Comparison of ENCODE assay signal across 8 cellular contexts in genomic region chr1:74689800-74690696, GRCh38. TPM values are rescaled to one million over a fixed set of nuclear protein-coding genes. Genes with fewer than 3 reads are reported as not detected.
A peak's percentile ranks its signal among the peaks of the same experiment; 100 is the strongest.
DNase-seq lines count a peak whose midpoint lies in the region; ATAC-seq and TF ChIP-seq lines count a peak whose summit lies in the region.

No MANE protein-coding gene starts in this region.

- DNase-seq in CD4-positive, alpha-beta T cell = peak in 6 of 10 experiments; percentile 3 to 12 (median 8)
- peak; percentile 19 for DNase-seq in NCI-H510A (lab: John Stamatoyannopoulos, UW)
- peak; percentile 14 for DNase-seq in activated CD8-positive, alpha-beta memory T cell treated with anti-CD3 and anti-CD28 coated beads, Interleukin-2, amount 50 U/mL, for 24 hours (ENCODE audit: extremely low read depth)
- DNase-seq in foreskin keratinocyte = peak; percentile 11 to 37
- peak; percentile 55 for DNase-seq in prostate gland (ENCODE audit: low spot score)
- DNase-seq in activated CD4-positive, CD25-positive, alpha-beta regulatory T cell (lab: John Stamatoyannopoulos, UW) = no peak

- no peak overlapping the region for H3K27ac Mint-ChIP-seq in CD4-positive, alpha-beta T cell

- H3K4me3 ChIP-seq in prostate gland = no peak overlapping the region

- H3K27me3 ChIP-seq in CD4-positive, alpha-beta T cell (ENCODE audit: control insufficient read depth, insufficient read depth, low read length) = peaks cover 4% of the 10 kb centered on the region
- H3K27me3 ChIP-seq in foreskin keratinocyte (peaks cover 2% of the 10 kb centered on the region), prostate gland (replicated peaks; ENCODE audit: insufficient read depth) (no peaks in the 10 kb centered on the region)

- POLR2A ChIA-PET in CD4-positive, alpha-beta T cell (lab: Charles Lee) = no interaction called here

- H3K4me1 ChIP-seq in foreskin keratinocyte = no peaks in the 10 kb centered on the region
- H3K4me1 ChIP-seq in prostate gland (replicated peaks) = no peaks in the 10 kb centered on the region

- H3K36me3 ChIP-seq in prostate gland = no peaks in the 10 kb centered on the region

- intact Hi-C loops in CD4-positive, alpha-beta T cell (cut with DNase I, micrococcal nuclease) = loop anchor here in 1 of 2 experiments (1.0 kb wide), 1 partner anchor 43 kb away; the partner anchor contains the start of genes CRYZ and TYW3
- intact Hi-C loops in prostate gland (cut with DNase I) = no loop called here

- no peaks in the 10 kb centered on the region for H3K9me3 Mint-ChIP-seq in CD4-positive, alpha-beta T cell

- CTCF ChIA-PET in CD4-positive, alpha-beta T cell (lab: Charles Lee) = interaction anchor here (0.7 to 1.1 kb wide), 4 partner anchors 9 to 44 kb away, joined by 3 to 4 read pairs (median 3); no protein-coding TSS in a partner anchor

- no peak for ATAC-seq in CD4-positive, alpha-beta T cell (ENCODE audit: poor library complexity)
- peak; percentile 45 for ATAC-seq in GM18520 (IDR thresholded peaks at IDR 0.05; ENCODE audit: unreplicated experiment)
- ATAC-seq in HG03378 (IDR thresholded peaks at IDR 0.05; ENCODE audit: unreplicated experiment) = peak; percentile 73
- ATAC-seq in foreskin keratinocyte = peak; percentile 52

- peaks cover 9% of the 10 kb centered on the region for H3K27me3 Mint-ChIP-seq in CD4-positive, alpha-beta T cell

- TF ChIP-seq CTCF in CD4-positive, alpha-beta T cell (IDR thresholded peaks at IDR 0.05) = peak; percentile 95
- peak; percentile 83 for TF ChIP-seq CTCF in foreskin keratinocyte (conservative IDR thresholded peaks at IDR 0.05)
- TF ChIP-seq CTCF in prostate gland (IDR thresholded peaks at IDR 0.05) = peak; percentile 68 to 88 (median 84)

- H3K36me3 Mint-ChIP-seq in CD4-positive, alpha-beta T cell (ENCODE audit: low read depth) = no peaks in the 10 kb centered on the region

- 20% methylated on average over 5 of the region's 5 CpGs for WGBS in prostate gland

- H3K4me3 Mint-ChIP-seq in CD4-positive, alpha-beta T cell = no peak overlapping the region

- no peaks in the 10 kb centered on the region for H3K4me1 Mint-ChIP-seq in CD4-positive, alpha-beta T cell (ENCODE audit: low read depth)

- H3K27ac ChIP-seq in CD4-positive, alpha-beta T cell (ENCODE audit: low read depth, low read length) = no peak overlapping the region
- H3K27ac ChIP-seq in foreskin keratinocyte (no peak overlapping the region), prostate gland (no peak overlapping the region)

- TF ChIP-seq POLR2A in prostate gland (IDR thresholded peaks at IDR 0.05) = no peak

- H3K9me3 ChIP-seq in CD4-positive, alpha-beta T cell (ENCODE audit: control insufficient read depth, low read length) = no peaks in the 10 kb centered on the region
- no peaks in the 10 kb centered on the region for H3K9me3 ChIP-seq in prostate gland

RNA-seq across cellular contexts. Expression of gene ERICH3, which starts 16.5 kb away (rescaled TPM):
- total RNA-seq in CD4-positive, alpha-beta T cell = not detected
- total RNA-seq in foreskin keratinocyte = not detected in 2 replicates
- not detected in 2 replicates for polyA plus RNA-seq in foreskin keratinocyte
- 1 to 10 TPM in 1 of 2 donors, not detected in 1; 3.3 TPM for total RNA-seq in prostate gland

RNA-seq across cellular contexts. Expression of gene CRYZ, which starts 42.8 kb away (rescaled TPM):
- 1 to 10 TPM; 4.6 to 6.2 TPM for total RNA-seq in CD4-positive, alpha-beta T cell
- 33.9 and 62.5 TPM in 2 replicates for total RNA-seq in foreskin keratinocyte
- polyA plus RNA-seq in foreskin keratinocyte = 25.1 and 40.1 TPM in 2 replicates
- 10 to 100 TPM; 21.2 to 41.9 TPM for total RNA-seq in prostate gland

RNA-seq across cellular contexts. Expression of gene TYW3, which starts 42.9 kb away (rescaled TPM):
- 10 to 100 TPM in 1 of 2 experiments, 1 to 10 TPM in 1; 9.9 to 10.1 TPM for total RNA-seq in CD4-positive, alpha-beta T cell
- 18.1 and 21.8 TPM in 2 replicates for total RNA-seq in foreskin keratinocyte
- polyA plus RNA-seq in foreskin keratinocyte = 19.7 and 21.5 TPM in 2 replicates
- 10 to 100 TPM; 15.8 to 16.1 TPM for total RNA-seq in prostate gland

Comparison
In these comparisons a context has a peak if more than half of its experiments do, and no peak if none do; other contexts are left out.
1. DNase-seq: peak in CD4-positive, alpha-beta T cell (6 of 10), NCI-H510A (single experiment), activated CD8-positive, alpha-beta memory T cell treated with anti-CD3 and anti-CD28 coated beads, Interleukin-2, amount 50 U/mL, for 24 hours (single experiment), foreskin keratinocyte (2 of 2) and prostate gland (single experiment); none in activated CD4-positive, CD25-positive, alpha-beta regulatory T cell (0 of 4).
2. Peak in every context shown above with its lines, with median percentiles within 50 percentile points of each other: CTCF ChIP-seq.